Comparison of ENCODE assay signal across 26 cellular contexts in genomic region chr11:64382586-64382985, GRCh38. TPM values are rescaled to one million over a fixed set of nuclear protein-coding genes. Genes with fewer than 3 reads are reported as not detected.
DNase-seq lines count a peak whose midpoint lies in the region; ATAC-seq, FAIRE-seq and TF ChIP-seq lines count a peak whose summit lies in the region.
"Had no signal": no experiment of that assay in that cellular context is flagged by ENCODE, and none has a peak within 500 bp of the region (broad histone marks: within the 10 kb centered on the region; RNA-seq: fewer than 3 reads in every experiment).

No MANE protein-coding gene starts in this region.

- CTCF ChIA-PET in activated CD8-positive, alpha-beta T cell treated with anti-CD3 and anti-CD28 coated beads for 36 hours (lab: Charles Lee): no interaction called here
- CTCF ChIA-PET in activated CD8-positive, alpha-beta T cell treated with anti-CD3 and anti-CD28 coated beads, Interleukin-2, amount 10 ng/mL, durations not matched to agents 7 days and 5 days (lab: Charles Lee): no interaction called here
- CTCF ChIA-PET in K562 (lab: Yijun Ruan, JAX; ENCODE audit: low intra/inter-chr PET ratio): no interaction called here

- H4K20me1 ChIP-seq in K562 (replicated peaks; ENCODE audit: control insufficient read depth, insufficient read depth, low read length): 0 out of 2 replicates have a peak, but pooled peaks cover 6% of the 10 kb centered on the region

- peak overlapping the region; percentile 87 for H2BK120ac ChIP-seq in neuronal stem cell (ENCODE audit: low read depth, low read length)

- BruUV-seq in K562 (replicated peaks; lab: Mats Ljungman, UMichigan): no TSS peak

- H2BK15ac ChIP-seq in neuronal stem cell (ENCODE audit: low read length): no peak overlapping the region

- H3K4me3 ChIP-seq in K562 (no peak overlapping the region), neuronal stem cell (ENCODE audit: low read length in 2 of 2) (no peak overlapping the region), aorta (ENCODE audit: low read length in 2 of 2) (no peak overlapping the region)
- H3K4me3 ChIP-seq: SJSA1 had no signal

- H2AFZ ChIP-seq in K562 (ENCODE audit: low read depth, low read length) (no peak overlapping the region), neuronal stem cell (ENCODE audit: low read length) (peak overlapping the region; percentile 3)

- no peaks in the 10 kb centered on the region for H3K79me1 ChIP-seq in neuronal stem cell (ENCODE audit: low read depth, low read length)

- H3K27me3 ChIP-seq in K562 (ENCODE audit: control insufficient read depth in 2 of 2, insufficient read depth in 2 of 2, low read length in 2 of 2) (peaks cover 34 to 69% of the 10 kb centered on the region in 2 experiments), neuronal stem cell (ENCODE audit: control insufficient read depth in 3 of 3, insufficient read depth in 3 of 3, low read depth in 1 of 3, low read length in 3 of 3) (peaks cover 0 to 38% (median 3%) of the 10 kb centered on the region in 3 experiments), aorta (ENCODE audit: control insufficient read depth in 1 of 2, insufficient read depth in 2 of 2, low read length in 1 of 2) (no peaks in the 10 kb centered on the region)
- H3K27me3 ChIP-seq: BE2C had no signal

- no peak overlapping the region for H3K14ac ChIP-seq in neuronal stem cell (ENCODE audit: low read length)

- no peak for FAIRE-seq in K562 (lab: Jason Lieb, UNC)
- FAIRE-seq: D721Med, G401.6, H54, HepG2 had no signal

- no peaks in the 10 kb centered on the region for H3K79me2 ChIP-seq in K562 (ENCODE audit: control insufficient read depth, insufficient read depth, low read length)

- no peaks in the 10 kb centered on the region for H3K9me3 Mint-ChIP-seq in activated CD8-positive, alpha-beta T cell treated with anti-CD3 and anti-CD28 coated beads for 36 hours
- no peaks in the 10 kb centered on the region for H3K9me3 Mint-ChIP-seq in activated CD8-positive, alpha-beta T cell treated with anti-CD3 and anti-CD28 coated beads, Interleukin-2, amount 10 ng/mL, durations not matched to agents 7 days and 5 days (ENCODE audit: insufficient read depth)

- H3K4me3 Mint-ChIP-seq in activated CD8-positive, alpha-beta T cell treated with anti-CD3 and anti-CD28 coated beads for 36 hours: no peak overlapping the region
- H3K4me3 Mint-ChIP-seq in activated CD8-positive, alpha-beta T cell treated with anti-CD3 and anti-CD28 coated beads, Interleukin-2, amount 10 ng/mL, durations not matched to agents 7 days and 5 days: no peak overlapping the region
- H3K4me3 Mint-ChIP-seq: CD4-positive, CD25-positive, alpha-beta regulatory T cell had no signal

- intact Hi-C loops in activated CD8-positive, alpha-beta T cell treated with anti-CD3 and anti-CD28 coated beads for 36 hours (cut with micrococcal nuclease): no loop called here
- intact Hi-C loops in K562 (cut with micrococcal nuclease): no loop called here
- intact Hi-C loops in aorta (cut with DNase I): no loop called here

- H2AK5ac ChIP-seq in neuronal stem cell (ENCODE audit: low read depth, low read length): peak overlapping the region; percentile 57

- H3K9me3 ChIP-seq in K562 (replicated peaks; ENCODE audit: control insufficient read depth, insufficient read depth, low read depth, low read length) (peaks cover 8% of the 10 kb centered on the region), neuronal stem cell (replicated peaks in 1 of 2; ENCODE audit: control insufficient read depth in 2 of 2, insufficient read depth in 1 of 2, low read depth in 1 of 2, low read length in 2 of 2) (peaks cover 0 to 7% of the 10 kb centered on the region in 2 donors), aorta (ENCODE audit: control insufficient read depth, low read length) (no peaks in the 10 kb centered on the region)
- H3K9me3 ChIP-seq: BE2C had no signal

- H3K4me1 ChIP-seq in K562 (replicated peaks in 1 of 2; ENCODE audit: control insufficient read depth in 2 of 2, insufficient read depth in 2 of 2, low read length in 2 of 2) (peaks cover 11 to 13% of the 10 kb centered on the region in 2 experiments), neuronal stem cell (ENCODE audit: control insufficient read depth in 2 of 2, insufficient read depth in 1 of 2, low read depth in 1 of 2, low read length in 2 of 2) (peaks cover 0 to 15% of the 10 kb centered on the region in 2 donors), aorta (ENCODE audit: control insufficient read depth in 1 of 2, insufficient read depth in 2 of 2, low read length in 2 of 2) (no peaks in the 10 kb centered on the region)

- H3K27me3 Mint-ChIP-seq in activated CD8-positive, alpha-beta T cell treated with anti-CD3 and anti-CD28 coated beads for 36 hours: no peaks in the 10 kb centered on the region
- peaks cover 18% of the 10 kb centered on the region for H3K27me3 Mint-ChIP-seq in activated CD8-positive, alpha-beta T cell treated with anti-CD3 and anti-CD28 coated beads, Interleukin-2, amount 10 ng/mL, durations not matched to agents 7 days and 5 days (ENCODE audit: low read depth)
- H3K27me3 Mint-ChIP-seq: CD4-positive, CD25-positive, alpha-beta regulatory T cell had no signal

- H3K27ac ChIP-seq in K562 (ENCODE audit: extremely low read depth, low read depth, low read length) (no peak overlapping the region; the same call in 2 of the 3 replicates), neuronal stem cell (replicated peaks; ENCODE audit: low read length) (no peak overlapping the region), aorta (ENCODE audit: low read depth in 1 of 2, low read length in 2 of 2) (no peak overlapping the region)
- H3K27ac ChIP-seq: 22Rv1, SJSA1 had no signal

- H2BK12ac ChIP-seq in neuronal stem cell (ENCODE audit: low read length): no peak overlapping the region

- no peak for TF ChIP-seq EP300 in K562 (IDR thresholded peaks at IDR 0.05; ENCODE audit: low read length)

- H4K8ac ChIP-seq in neuronal stem cell (ENCODE audit: low read depth, low read length): no peak overlapping the region

- TF ChIP-seq POLR2A in K562 (conservative IDR thresholded peaks at IDR 0.05): no peak

- 1% methylated on average over 8 of the region's 8 CpGs for WGBS in K562 (ENCODE audit: insufficient coverage, low coverage, missing lambda C conversion rate)
- no CpG with 5 or more reads among the region's 8 CpGs for WGBS in neuronal stem cell (ENCODE audit: extremely low coverage in 2 of 2, insufficient read length in 2 of 2, insufficient replicate concordance in 1 of 2), 2 donors
- 68 to 72% methylated on average over 8 of the region's 8 CpGs for WGBS in aorta, 2 donors

- in situ Hi-C loops in G401 (cut with HindIII; ENCODE audit: low sequenced_read_pairs): no loop called here
- in situ Hi-C loops in K562 (cut with MboI): no loop called here

- no peak overlapping the region for H3K4ac ChIP-seq in neuronal stem cell (ENCODE audit: low read length)

- no peak overlapping the region for H3K9ac ChIP-seq in K562 (ENCODE audit: insufficient read depth in 1 of 2, low read depth in 2 of 2, low read length in 2 of 2)
- peak overlapping the region; percentile 32 for H3K9ac ChIP-seq in neuronal stem cell (ENCODE audit: low read depth, low read length, poor library complexity)

- peak; percentile 45 for ATAC-seq in activated CD8-positive, alpha-beta T cell treated with anti-CD3 and anti-CD28 coated beads for 36 hours
- ATAC-seq in activated CD8-positive, alpha-beta T cell treated with anti-CD3 and anti-CD28 coated beads, Interleukin-2, amount 10 ng/mL, durations not matched to agents 7 days and 5 days: no peak
- ATAC-seq in K562: peak; percentile 33; the same call in 2 of the 3 replicates
- ATAC-seq in GM21825 (IDR thresholded peaks at IDR 0.05; ENCODE audit: unreplicated experiment): no peak
- ATAC-seq in aorta (ENCODE audit: low FRiP score): no peak
- ATAC-seq in GM18517 (IDR thresholded peaks at IDR 0.05; ENCODE audit: unreplicated experiment): no peak
- ATAC-seq: HepG2 had no signal

- peak overlapping the region; percentile 48 for H2BK5ac ChIP-seq in neuronal stem cell (ENCODE audit: low read length)

- H3K9me1 ChIP-seq in K562 (ENCODE audit: control insufficient read depth, insufficient read depth, low read length): peaks cover 2% of the 10 kb centered on the region

- H3K4me1 Mint-ChIP-seq in activated CD8-positive, alpha-beta T cell treated with anti-CD3 and anti-CD28 coated beads for 36 hours (ENCODE audit: low read depth): peaks cover 19% of the 10 kb centered on the region
- H3K4me1 Mint-ChIP-seq in activated CD8-positive, alpha-beta T cell treated with anti-CD3 and anti-CD28 coated beads, Interleukin-2, amount 10 ng/mL, durations not matched to agents 7 days and 5 days (ENCODE audit: low read depth): peaks cover 15% of the 10 kb centered on the region

- no peaks in the 10 kb centered on the region for H3K36me3 ChIP-seq in K562 (ENCODE audit: control insufficient read depth, insufficient read depth, low read length)
- peaks cover 0 to 5% of the 10 kb centered on the region in 2 donors for H3K36me3 ChIP-seq in neuronal stem cell (replicated peaks in 1 of 2; ENCODE audit: control insufficient read depth in 2 of 2, insufficient read depth in 2 of 2, low read length in 2 of 2)
- no peaks in the 10 kb centered on the region for H3K36me3 ChIP-seq in aorta (ENCODE audit: control insufficient read depth in 1 of 2, insufficient read depth in 2 of 2, low read length in 1 of 2)
- H3K36me3 ChIP-seq: BE2C, SJSA1 had no signal

- peak overlapping the region; percentile 34 for H3K23ac ChIP-seq in neuronal stem cell (ENCODE audit: low read depth, low read length, poor library complexity)

- no peak overlapping the region for H3K27ac Mint-ChIP-seq in activated CD8-positive, alpha-beta T cell treated with anti-CD3 and anti-CD28 coated beads for 36 hours
- H3K27ac Mint-ChIP-seq in activated CD8-positive, alpha-beta T cell treated with anti-CD3 and anti-CD28 coated beads, Interleukin-2, amount 10 ng/mL, durations not matched to agents 7 days and 5 days: no peak overlapping the region
- H3K27ac Mint-ChIP-seq: CD4-positive, CD25-positive, alpha-beta regulatory T cell had no signal

- no peak overlapping the region for H4K91ac ChIP-seq in neuronal stem cell (ENCODE audit: low read depth, low read length, poor library complexity)

- peak; percentile 37 for DNase-seq in activated CD8-positive, alpha-beta T cell treated with anti-CD3 and anti-CD28 coated beads for 36 hours
- DNase-seq in activated CD8-positive, alpha-beta T cell treated with anti-CD3 and anti-CD28 coated beads, Interleukin-2, amount 10 ng/mL, durations not matched to agents 7 days and 5 days: no peak
- DNase-seq in G401 (ENCODE audit: low spot score) (peak; percentile 47), K562 (ENCODE audit: extremely low read depth in 1 of 4, low spot score in 3 of 4) (peak in 1 of 4 experiments; percentile 27), neuronal stem cell (ENCODE audit: low spot score) (no peak), aorta (no peak)
- DNase-seq: ACHN; BE2C; CD4-positive, CD25-positive, alpha-beta regulatory T cell; DMS53; KBM-7; MV-4-11; NCI-H1105; NCI-H1436 treated with DMSO at 0.1 percent for 48 hours; NCI-H187 treated with DMSO at 0.1 percent for 48 hours; NCI-H69; Right ventricle myocardium superior; RPMI8226 had no signal

- peak overlapping the region; percentile 85 for H3K18ac ChIP-seq in neuronal stem cell (ENCODE audit: low read length)

- no peaks in the 10 kb centered on the region for H3K36me3 Mint-ChIP-seq in activated CD8-positive, alpha-beta T cell treated with anti-CD3 and anti-CD28 coated beads for 36 hours (ENCODE audit: low read depth)
- no peaks in the 10 kb centered on the region for H3K36me3 Mint-ChIP-seq in activated CD8-positive, alpha-beta T cell treated with anti-CD3 and anti-CD28 coated beads, Interleukin-2, amount 10 ng/mL, durations not matched to agents 7 days and 5 days (ENCODE audit: low read depth)
- H3K36me3 Mint-ChIP-seq: CD4-positive, CD25-positive, alpha-beta regulatory T cell had no signal

- no peak for TF ChIP-seq RAD21 in K562 (CRISPR knock-in tag; conservative IDR thresholded peaks at IDR 0.05 in 1 of 2, IDR thresholded peaks at IDR 0.05 in 1 of 2)

- POLR2A ChIA-PET in activated CD8-positive, alpha-beta T cell treated with anti-CD3 and anti-CD28 coated beads for 36 hours (lab: Charles Lee): no interaction called here
- POLR2A ChIA-PET in activated CD8-positive, alpha-beta T cell treated with anti-CD3 and anti-CD28 coated beads, Interleukin-2, amount 10 ng/mL, durations not matched to agents 7 days and 5 days (lab: Charles Lee): no interaction called here
- POLR2A ChIA-PET in K562 (lab: Yijun Ruan, JAX): no interaction called here

- H3K4me2 ChIP-seq in K562 (ENCODE audit: insufficient read depth, low read length) (no peak overlapping the region), neuronal stem cell (ENCODE audit: insufficient read depth, low read length, poor library complexity, severe bottlenecking) (no peak overlapping the region)

- no peak for TF ChIP-seq CTCF in activated CD8-positive, alpha-beta T cell treated with anti-CD3 and anti-CD28 coated beads for 36 hours (IDR thresholded peaks at IDR 0.05)
- no peak for TF ChIP-seq CTCF in K562 (IDR thresholded peaks at IDR 0.05 in 2 of 3, conservative IDR thresholded peaks at IDR 0.05 in 1 of 3; ENCODE audit: insufficient read depth in 2 of 3, low read depth in 1 of 3, low read length in 3 of 3)

RNA-seq across cellular contexts. Expression of gene RPS6KA4, which starts 23.6 kb away (rescaled TPM):
- total RNA-seq in activated CD8-positive, alpha-beta T cell treated with anti-CD3 and anti-CD28 coated beads for 36 hours: 10 to 100 TPM; 24.6 to 26.0 TPM
- total RNA-seq in activated CD8-positive, alpha-beta T cell treated with anti-CD3 and anti-CD28 coated beads, Interleukin-2, amount 10 ng/mL, durations not matched to agents 7 days and 5 days: 10 to 100 TPM; 39.0 to 42.3 TPM
- total RNA-seq in G401 (2014; rRNA removed; shearing (Covaris generic)): 113 and 126 TPM in 2 replicates
- 33.5 and 109 TPM in 2 replicates for total RNA-seq in K562 (2011; cell fraction: chromatin; rRNA removed; ENCODE audit: low replicate concordance)
- 69.5 and 71.5 TPM in 2 replicates for total RNA-seq in K562 (2011; cell fraction: nucleolus; rRNA removed)
- 35.5 and 40.0 TPM in 2 replicates for total RNA-seq in K562 (2011; cell fraction: nucleoplasm; rRNA removed)
- total RNA-seq in K562 (2014; rRNA removed) (19.1 and 23.0 TPM in 2 replicates), K562 (2014; rRNA removed; fragmentation: Illumina TruSeq; extraction: Trizol) (4.5 and 7.2 TPM in 2 replicates), K562 (2015; rRNA removed; fragmentation: Illumina TruSeq; extraction: Trizol) (13.3 and 15.6 TPM in 2 replicates), K562 (2021) (20.4 and 23.8 TPM in 2 replicates), aorta (10 to 100 TPM; 25.8 to 31.8 TPM)
- polyA plus RNA-seq in K562 (2011; rRNA removed) (9.8 and 12.0 TPM in 2 replicates), K562 (2014; fragmentation: Illumina TruSeq; extraction: Trizol) (6.7 and 10.2 TPM in 2 replicates), K562 (2014; fragmentation: Nextera tagmentation; extraction: Ambion mirVana) (under 1 TPM; 0.15 to 0.27 TPM), K562 (2014; rRNA removed) (16.0 and 17.3 TPM in 2 replicates), aorta (10 to 100 TPM; 14.1 to 27.2 TPM)
- polyA plus RNA-seq in K562 (2011; cell fraction: cytosol; rRNA removed): 8.3 and 20.1 TPM in 2 replicates
- 42.6 and 76.4 TPM in 2 replicates for polyA plus RNA-seq in K562 (2011; cell fraction: nucleus; rRNA removed)
- 16.0 and 24.3 TPM in 2 replicates for polyA plus RNA-seq in K562 (2012)
- 4.6 and 9.7 TPM in 2 replicates for polyA minus RNA-seq in K562 (2011; rRNA and poly(A)+ RNA removed)
- 13.5 and 19.8 TPM in 2 replicates for polyA minus RNA-seq in K562 (2011; cell fraction: cytosol; rRNA and poly(A)+ RNA removed)
- polyA minus RNA-seq in K562 (2011; cell fraction: nucleus; rRNA and poly(A)+ RNA removed): 24.9 and 30.8 TPM in 2 replicates
- polyA plus RNA-seq in neuronal stem cell (2013, experiment 1 of 2): 5.7 TPM
- polyA plus RNA-seq in neuronal stem cell (2013, experiment 2 of 2): 5.0 TPM

RNA-seq across cellular contexts. Expression of gene CCDC88B, which starts 42.6 kb away (rescaled TPM):
- total RNA-seq in activated CD8-positive, alpha-beta T cell treated with anti-CD3 and anti-CD28 coated beads for 36 hours: 10 to 100 TPM; 65.8 to 76.1 TPM
- total RNA-seq in activated CD8-positive, alpha-beta T cell treated with anti-CD3 and anti-CD28 coated beads, Interleukin-2, amount 10 ng/mL, durations not matched to agents 7 days and 5 days: 100 to 1,000 TPM; 127 TPM
- total RNA-seq in G401 (2014; rRNA removed; shearing (Covaris generic)): 15.1 and 26.6 TPM in 2 replicates
- total RNA-seq in K562 (2011; cell fraction: chromatin; rRNA removed; ENCODE audit: low replicate concordance): 6.1 and 13.7 TPM in 2 replicates
- 8.7 and 12.0 TPM in 2 replicates for total RNA-seq in K562 (2011; cell fraction: nucleolus; rRNA removed)
- 7.3 and 11.5 TPM in 2 replicates for total RNA-seq in K562 (2011; cell fraction: nucleoplasm; rRNA removed)
- total RNA-seq in K562 (2014; rRNA removed) (15.2 and 16.1 TPM in 2 replicates), K562 (2014; rRNA removed; fragmentation: Illumina TruSeq; extraction: Trizol) (2.7 and 4.7 TPM in 2 replicates), K562 (2015; rRNA removed; fragmentation: Illumina TruSeq; extraction: Trizol) (10.3 and 12.1 TPM in 2 replicates), K562 (2021) (11.9 and 13.0 TPM in 2 replicates), aorta (10 to 100 TPM in 1 of 2 donors, 1 to 10 TPM in 1; 7.4 to 19.0 TPM)
- polyA plus RNA-seq in K562 (2011; rRNA removed) (5.2 and 10.7 TPM in 2 replicates), K562 (2014; fragmentation: Illumina TruSeq; extraction: Trizol) (7.9 and 13.4 TPM in 2 replicates), K562 (2014; fragmentation: Nextera tagmentation; extraction: Ambion mirVana) (1 to 10 TPM in 1 of 2 experiments, under 1 TPM in 1; 0.13 to 1.7 TPM), K562 (2014; rRNA removed) (16.3 and 18.1 TPM in 2 replicates), aorta (10 to 100 TPM; 13.4 to 28.5 TPM)
- polyA plus RNA-seq in K562 (2011; cell fraction: cytosol; rRNA removed): 10.3 and 16.8 TPM in 2 replicates
- polyA plus RNA-seq in K562 (2011; cell fraction: nucleus; rRNA removed): 13.5 and 14.6 TPM in 2 replicates
- polyA plus RNA-seq in K562 (2012): 10.6 and 21.0 TPM in 2 replicates
- polyA minus RNA-seq in K562 (2011; rRNA and poly(A)+ RNA removed): 1.2 and 1.5 TPM in 2 replicates
- polyA minus RNA-seq in K562 (2011; cell fraction: cytosol; rRNA and poly(A)+ RNA removed): 2.2 and 7.0 TPM in 2 replicates
- 2.2 and 5.9 TPM in 2 replicates for polyA minus RNA-seq in K562 (2011; cell fraction: nucleus; rRNA and poly(A)+ RNA removed)
- 4.0 TPM for polyA plus RNA-seq in neuronal stem cell (2013, experiment 1 of 2)
- polyA plus RNA-seq in neuronal stem cell (2013, experiment 2 of 2): 4.5 TPM

Comparison
In these comparisons a context has a peak if more than half of its experiments do, and no peak if none do; other contexts are left out.
1. ATAC-seq: peak in activated CD8-positive, alpha-beta T cell treated with anti-CD3 and anti-CD28 coated beads for 36 hours (single experiment) and K562 (single experiment); none in activated CD8-positive, alpha-beta T cell treated with anti-CD3 and anti-CD28 coated beads, Interleukin-2, amount 10 ng/mL, durations not matched to agents 7 days and 5 days (single experiment), GM21825 (single experiment), aorta (single experiment) and GM18517 (single experiment).
2. DNase-seq: peak in activated CD8-positive, alpha-beta T cell treated with anti-CD3 and anti-CD28 coated beads for 36 hours (single experiment) and G401 (single experiment); none in activated CD8-positive, alpha-beta T cell treated with anti-CD3 and anti-CD28 coated beads, Interleukin-2, amount 10 ng/mL, durations not matched to agents 7 days and 5 days (single experiment), neuronal stem cell (single experiment) and aorta (0 of 2).